Comparison of ENCODE assay signal across 13 cellular contexts in the genomic region with DNA sequence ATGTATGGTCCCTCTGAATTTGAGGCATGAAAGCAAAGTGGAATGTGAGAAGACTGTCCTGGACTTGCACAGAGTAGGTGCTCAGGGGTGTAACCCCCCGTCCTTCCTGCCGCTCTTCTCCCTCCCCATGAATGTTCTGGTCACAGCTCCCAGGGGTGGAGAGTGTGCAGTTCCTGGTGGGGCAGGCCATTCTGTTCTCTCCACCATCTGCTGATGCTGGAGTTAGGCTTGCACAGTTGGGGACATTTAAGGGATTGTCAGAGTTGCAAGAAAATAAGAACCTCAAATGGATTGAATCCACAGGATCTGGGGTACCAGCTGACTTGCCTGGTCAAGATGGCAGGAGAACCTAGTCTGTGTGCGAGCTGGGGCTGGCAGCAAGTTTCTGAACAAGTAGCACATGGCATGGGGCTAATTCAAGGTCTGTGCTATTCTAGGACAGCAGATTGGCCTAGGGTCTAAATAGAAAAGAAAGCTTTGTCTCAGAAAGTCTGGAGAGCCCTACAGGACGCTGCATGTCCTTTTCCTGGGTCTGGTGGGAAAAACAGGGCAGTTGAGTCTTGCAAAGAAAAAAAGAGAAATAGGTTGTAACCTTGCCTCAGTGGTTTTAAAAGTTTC.
DNase-seq lines count a peak whose midpoint lies in the region; ATAC-seq, FAIRE-seq and TF ChIP-seq lines count a peak whose summit lies in the region.
"Had no signal": no experiment of that assay in that cellular context is flagged by ENCODE, and none has a peak within 500 bp of the region (broad histone marks: within the 10 kb centered on the region; RNA-seq: fewer than 3 reads in every experiment).

No MANE protein-coding gene starts in this region.

- H3K9me3 ChIP-seq in SK-N-SH = no peaks in the 10 kb centered on the region
- no peaks in the 10 kb centered on the region for H3K9me3 ChIP-seq in gastroesophageal sphincter
- no peaks in the 10 kb centered on the region for H3K9me3 ChIP-seq in pancreas

- no peak for DNase-seq in SK-N-SH
- DNase-seq in pancreas = no peak
- DNase-seq in activated CD4-positive, alpha-beta T cell treated with anti-CD3 and anti-CD28 coated beads, Interleukin-2, amount 50 U/mL, for 48 hours = no peak
- no peak for DNase-seq in NOMO-1 (lab: John Stamatoyannopoulos, UW; ENCODE audit: unreplicated experiment in 2 of 2)
- DNase-seq in foreskin fibroblast = no peak
- no peak for DNase-seq in NCI-H1694 (lab: John Stamatoyannopoulos, UW)
- DNase-seq: activated T-cell treated with anti-CD3 and anti-CD28 coated beads, Interleukin-2, amount 50 U/mL, for 72 hours; NCI-H2081; stimulated activated CD4-positive, alpha-beta T cell treated with anti-CD3 and anti-CD28 coated beads, Interleukin-1b, Interleukin-23, amount 100 ng/mL, for 48 hours; stimulated activated naive CD8-positive, alpha-beta T cell treated with anti-CD3 and anti-CD28 coated beads, Interleukin-15, amount 100 ng/mL, for 72 hours had no signal

- TF ChIP-seq CTCF in SK-N-SH (IDR thresholded peaks at IDR 0.05) (no peak), gastroesophageal sphincter (IDR thresholded peaks at IDR 0.05) (no peak), pancreas (IDR thresholded peaks at IDR 0.05) (no peak), foreskin fibroblast (IDR thresholded peaks at IDR 0.05; ENCODE audit: low read depth, low read length) (no peak)

- CTCF ChIA-PET in SK-N-SH (lab: Yijun Ruan, JAX) = no interaction called here

- H3K4me3 ChIP-seq in SK-N-SH (ENCODE audit: low read depth in 2 of 2, low read length in 1 of 2) (no peak overlapping the region), gastroesophageal sphincter (no peak overlapping the region), pancreas (no peak overlapping the region), foreskin fibroblast (ENCODE audit: low read depth in 1 of 2, low read length in 2 of 2) (no peak overlapping the region)

- H3K4me2 ChIP-seq in SK-N-SH = peak overlapping the region; percentile 56

- H3K27ac ChIP-seq in SK-N-SH (ENCODE audit: low read depth in 2 of 2, low read length in 1 of 2) = peak overlapping the region; percentile 71 to 94; a peak in 3 of 4 replicates
- peak overlapping the region; percentile 76 to 85 (median 84) for H3K27ac ChIP-seq in gastroesophageal sphincter
- H3K27ac ChIP-seq in pancreas = peak overlapping the region in 3 of 4 donors; percentile 39 to 59 (median 48)

- POLR2A ChIA-PET in SK-N-SH (lab: Yijun Ruan, JAX) = no interaction called here

- H3K9ac ChIP-seq in SK-N-SH = no peak overlapping the region

- no peaks in the 10 kb centered on the region for H3K9me2 ChIP-seq in SK-N-SH

- 96% methylated on average over 4 of the region's 4 CpGs for WGBS in SK-N-SH (ENCODE audit: low lambda C conversion rate)
- WGBS in gastroesophageal sphincter (ENCODE audit: low coverage in 1 of 2), 2 donors = 67 to 73% methylated on average over 1 to 4 of the region's 4 CpGs
- 87 to 90% methylated on average over 4 of the region's 4 CpGs for WGBS in pancreas, 2 donors

- intact Hi-C loops in pancreas (cut with DNase I) = no loop called here

- H3K36me3 ChIP-seq in SK-N-SH (replicated peaks in 1 of 2; ENCODE audit: control insufficient read depth in 1 of 2, insufficient read depth in 2 of 2, low read length in 1 of 2) (peaks cover 0 to 6% of the 10 kb centered on the region in 2 experiments), gastroesophageal sphincter (no peaks in the 10 kb centered on the region), pancreas (no peaks in the 10 kb centered on the region)

- peaks cover 21% of the 10 kb centered on the region for H3F3A ChIP-seq in SK-N-SH (replicated peaks; ENCODE audit: insufficient read depth)

- peaks cover 10% of the 10 kb centered on the region; the same call in 1 of the 2 replicates for H3K79me2 ChIP-seq in SK-N-SH (ENCODE audit: insufficient read depth)

- no peak for TF ChIP-seq POLR2A in gastroesophageal sphincter (IDR thresholded peaks at IDR 0.05)

- no peak for ATAC-seq in SK-N-SH treated with all-trans-retinoic acid at 6 μM for 48 hours
- ATAC-seq in gastroesophageal sphincter = peak; percentile 20
- ATAC-seq in pancreas = no peak
- ATAC-seq: activated T-cell treated with anti-CD3 and anti-CD28 coated beads, Interleukin-2, amount 50 U/mL, for 72 hours; stimulated activated naive CD8-positive, alpha-beta T cell treated with anti-CD3 and anti-CD28 coated beads, Interleukin-15, amount 100 ng/mL, for 72 hours had no signal

- H4K20me1 ChIP-seq in SK-N-SH (ENCODE audit: insufficient read depth) = no peaks in the 10 kb centered on the region

- no peak overlapping the region for H2AFZ ChIP-seq in SK-N-SH (ENCODE audit: low read depth)

- TF ChIP-seq RAD21 in SK-N-SH (IDR thresholded peaks at IDR 0.05; ENCODE audit: low read length) = no peak

- FAIRE-seq in pancreas (lab: Jason Lieb, UNC) = no peak
- FAIRE-seq: TTC549 had no signal

- H3K27me3 ChIP-seq in SK-N-SH (ENCODE audit: insufficient read depth) (no peaks in the 10 kb centered on the region), gastroesophageal sphincter (no peaks in the 10 kb centered on the region), pancreas (no peaks in the 10 kb centered on the region)

- TF ChIP-seq EP300 in SK-N-SH (IDR thresholded peaks at IDR 0.05; ENCODE audit: borderline replicate concordance in 1 of 2, low read depth in 1 of 2, low read length in 1 of 2) = no peak
- TF ChIP-seq EP300 in gastroesophageal sphincter (IDR thresholded peaks at IDR 0.05) = no peak

- peaks cover 10 to 44% of the 10 kb centered on the region in 2 experiments for H3K4me1 ChIP-seq in SK-N-SH (ENCODE audit: control insufficient read depth in 1 of 2, insufficient read depth in 2 of 2, low read depth in 1 of 2, low read length in 1 of 2)
- H3K4me1 ChIP-seq in gastroesophageal sphincter = peaks cover 14 to 52% (median 28%) of the 10 kb centered on the region in 3 donors
- H3K4me1 ChIP-seq in pancreas = peaks cover 0 to 15% (median 0%) of the 10 kb centered on the region in 3 donors

TF ChIP-seq in SK-N-SH, 30 proteins besides CTCF, POLR2A, EP300 and RAD21:
- TF ChIP-seq EZH2phosphoT487 (IDR thresholded peaks at IDR 0.05; ENCODE audit: borderline replicate concordance, low read depth) (no peak), GABPA (IDR thresholded peaks at IDR 0.05; ENCODE audit: low read depth) (no peak)
- TF ChIP-seq, protein P1, sequence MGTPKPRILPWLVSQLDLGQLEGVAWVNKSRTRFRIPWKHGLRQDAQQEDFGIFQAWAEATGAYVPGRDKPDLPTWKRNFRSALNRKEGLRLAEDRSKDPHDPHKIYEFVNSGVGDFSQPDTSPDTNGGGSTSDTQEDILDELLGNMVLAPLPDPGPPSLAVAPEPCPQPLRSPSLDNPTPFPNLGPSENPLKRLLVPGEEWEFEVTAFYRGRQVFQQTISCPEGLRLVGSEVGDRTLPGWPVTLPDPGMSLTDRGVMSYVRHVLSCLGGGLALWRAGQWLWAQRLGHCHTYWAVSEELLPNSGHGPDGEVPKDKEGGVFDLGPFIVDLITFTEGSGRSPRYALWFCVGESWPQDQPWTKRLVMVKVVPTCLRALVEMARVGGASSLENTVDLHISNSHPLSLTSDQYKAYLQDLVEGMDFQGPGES (IDR thresholded peaks at IDR 0.05; ENCODE audit: low read depth, low read length) = no peak
- TF ChIP-seq, protein P2, sequence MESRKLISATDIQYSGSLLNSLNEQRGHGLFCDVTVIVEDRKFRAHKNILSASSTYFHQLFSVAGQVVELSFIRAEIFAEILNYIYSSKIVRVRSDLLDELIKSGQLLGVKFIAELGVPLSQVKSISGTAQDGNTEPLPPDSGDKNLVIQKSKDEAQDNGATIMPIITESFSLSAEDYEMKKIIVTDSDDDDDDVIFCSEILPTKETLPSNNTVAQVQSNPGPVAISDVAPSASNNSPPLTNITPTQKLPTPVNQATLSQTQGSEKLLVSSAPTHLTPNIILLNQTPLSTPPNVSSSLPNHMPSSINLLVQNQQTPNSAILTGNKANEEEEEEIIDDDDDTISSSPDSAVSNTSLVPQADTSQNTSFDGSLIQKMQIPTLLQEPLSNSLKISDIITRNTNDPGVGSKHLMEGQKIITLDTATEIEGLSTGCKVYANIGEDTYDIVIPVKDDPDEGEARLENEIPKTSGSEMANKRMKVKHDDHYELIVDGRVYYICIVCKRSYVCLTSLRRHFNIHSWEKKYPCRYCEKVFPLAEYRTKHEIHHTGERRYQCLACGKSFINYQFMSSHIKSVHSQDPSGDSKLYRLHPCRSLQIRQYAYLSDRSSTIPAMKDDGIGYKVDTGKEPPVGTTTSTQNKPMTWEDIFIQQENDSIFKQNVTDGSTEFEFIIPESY (IDR thresholded peaks at IDR 0.05; ENCODE audit: borderline replicate concordance, low read depth) = no peak

TF ChIP-seq in SK-N-SH treated with all-trans-retinoic acid at 6 μM for 48 hours, 23 proteins besides CTCF, POLR2A, EP300 and RAD21:
- TF ChIP-seq OSR1 (CRISPR knock-in tag; IDR thresholded peaks at IDR 0.05) (no peak), TOX (CRISPR knock-in tag; IDR thresholded peaks at IDR 0.05; ENCODE audit: borderline replicate concordance) (no peak), ARNTL (CRISPR knock-in tag; IDR thresholded peaks at IDR 0.05; ENCODE audit: borderline replicate concordance, low read depth) (no peak)
- TF ChIP-seq, protein P3, sequence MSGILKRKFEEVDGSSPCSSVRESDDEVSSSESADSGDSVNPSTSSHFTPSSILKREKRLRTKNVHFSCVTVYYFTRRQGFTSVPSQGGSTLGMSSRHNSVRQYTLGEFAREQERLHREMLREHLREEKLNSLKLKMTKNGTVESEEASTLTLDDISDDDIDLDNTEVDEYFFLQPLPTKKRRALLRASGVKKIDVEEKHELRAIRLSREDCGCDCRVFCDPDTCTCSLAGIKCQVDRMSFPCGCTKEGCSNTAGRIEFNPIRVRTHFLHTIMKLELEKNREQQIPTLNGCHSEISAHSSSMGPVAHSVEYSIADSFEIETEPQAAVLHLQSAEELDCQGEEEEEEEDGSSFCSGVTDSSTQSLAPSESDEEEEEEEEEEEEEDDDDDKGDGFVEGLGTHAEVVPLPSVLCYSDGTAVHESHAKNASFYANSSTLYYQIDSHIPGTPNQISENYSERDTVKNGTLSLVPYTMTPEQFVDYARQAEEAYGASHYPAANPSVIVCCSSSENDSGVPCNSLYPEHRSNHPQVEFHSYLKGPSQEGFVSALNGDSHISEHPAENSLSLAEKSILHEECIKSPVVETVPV (CRISPR knock-in tag; IDR thresholded peaks at IDR 0.05) = no peak
- TF ChIP-seq, protein P4, sequence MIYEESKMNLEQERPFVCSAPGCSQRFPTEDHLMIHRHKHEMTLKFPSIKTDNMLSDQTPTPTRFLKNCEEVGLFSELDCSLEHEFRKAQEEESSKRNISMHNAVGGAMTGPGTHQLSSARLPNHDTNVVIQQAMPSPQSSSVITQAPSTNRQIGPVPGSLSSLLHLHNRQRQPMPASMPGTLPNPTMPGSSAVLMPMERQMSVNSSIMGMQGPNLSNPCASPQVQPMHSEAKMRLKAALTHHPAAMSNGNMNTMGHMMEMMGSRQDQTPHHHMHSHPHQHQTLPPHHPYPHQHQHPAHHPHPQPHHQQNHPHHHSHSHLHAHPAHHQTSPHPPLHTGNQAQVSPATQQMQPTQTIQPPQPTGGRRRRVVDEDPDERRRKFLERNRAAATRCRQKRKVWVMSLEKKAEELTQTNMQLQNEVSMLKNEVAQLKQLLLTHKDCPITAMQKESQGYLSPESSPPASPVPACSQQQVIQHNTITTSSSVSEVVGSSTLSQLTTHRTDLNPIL (CRISPR knock-in tag; IDR thresholded peaks at IDR 0.05; ENCODE audit: low read depth) = no peak
